Comparison of ENCODE assay signal across 8 cellular contexts in the genomic region with DNA sequence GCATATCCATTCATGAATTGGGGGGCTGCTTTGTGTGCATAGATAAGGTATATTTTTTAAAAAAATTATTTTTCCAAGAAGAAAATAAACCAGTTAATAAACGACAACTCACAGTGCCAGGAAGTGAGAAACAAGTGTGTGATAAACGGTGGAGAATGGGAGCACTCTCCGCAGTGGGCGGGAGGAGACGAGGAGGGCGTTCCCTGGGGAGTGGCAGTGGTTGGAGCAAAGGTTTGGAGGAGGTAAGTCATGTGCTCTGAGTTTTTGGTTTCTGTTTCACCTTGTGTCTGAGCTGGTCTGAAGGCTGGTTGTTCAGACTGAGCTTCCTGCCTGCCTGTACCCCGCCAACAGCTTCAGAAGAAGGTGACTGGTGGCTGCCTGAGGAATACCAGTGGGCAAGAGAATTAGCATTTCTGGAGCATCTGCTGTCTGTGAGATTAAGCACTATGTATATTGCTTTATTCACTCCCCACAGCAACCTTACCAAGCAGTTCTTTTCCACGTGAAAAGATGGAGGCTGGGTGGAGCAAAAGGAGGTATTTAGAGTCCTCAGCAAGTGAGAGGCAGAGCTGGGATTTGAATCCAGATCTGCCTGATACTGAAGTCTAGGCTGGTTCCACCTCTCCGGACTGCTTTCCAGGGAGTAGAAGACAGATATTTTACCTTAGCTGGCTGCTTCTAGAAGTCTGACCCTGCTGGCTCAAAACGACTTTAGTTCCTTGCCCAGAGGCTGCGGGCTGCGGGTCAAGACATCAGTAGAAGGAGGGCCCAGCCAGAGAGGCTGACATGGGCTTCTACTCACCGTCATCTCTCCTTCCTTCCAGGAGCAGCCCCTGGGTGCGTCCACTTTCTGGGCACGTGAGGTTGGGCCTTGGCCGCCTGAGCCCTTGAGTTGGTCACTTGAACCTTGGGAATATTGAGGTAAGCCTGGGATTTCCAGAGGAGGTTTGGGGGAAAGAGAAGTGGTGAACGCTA. TPM values are rescaled to one million over a fixed set of nuclear protein-coding genes. Genes with fewer than 3 reads are reported as not detected.
DNase-seq lines count a peak whose midpoint lies in the region; ATAC-seq, FAIRE-seq and TF ChIP-seq lines count a peak whose summit lies in the region.

No MANE protein-coding gene starts in this region.

- H3K27me3 ChIP-seq in OCI-LY1 (ENCODE audit: insufficient read depth, low read length): no peaks in the 10 kb centered on the region
- no peaks in the 10 kb centered on the region for H3K27me3 ChIP-seq in skeletal muscle tissue (ENCODE audit: control insufficient read depth in 3 of 3, insufficient read depth in 3 of 3, low read length in 3 of 3)

- TF ChIP-seq CTCF in OCI-LY1 (IDR thresholded peaks at IDR 0.05; ENCODE audit: low read length): peak; percentile 4; the same call in 1 of the 2 replicates

- H3K79me2 ChIP-seq in OCI-LY1 (ENCODE audit: insufficient read depth, low read length): peaks cover 27% of the 10 kb centered on the region

- H3F3A ChIP-seq in OCI-LY1 (ENCODE audit: insufficient read depth, low read length): no peaks in the 10 kb centered on the region

- peak overlapping the region; percentile 86 for H3K4me3 ChIP-seq in OCI-LY1 (ENCODE audit: low read depth, low read length, poor library complexity, severe bottlenecking)
- H3K4me3 ChIP-seq in skeletal muscle tissue (ENCODE audit: low read length in 3 of 3): peak overlapping the region in 2 of 3 donors; percentile 32 to 46

- DNase-seq in DMS79 (lab: John Stamatoyannopoulos, UW) (peak; percentile 90), HTR-8/SVneo (ENCODE audit: insufficient read length, low spot score) (peak; percentile 33), activated T-cell treated with anti-CD3 and anti-CD28 coated beads for 4 hours (peak; percentile 79), germinal center (ENCODE audit: low spot score) (peak; percentile 79), cortex of kidney (lab: John Stamatoyannopoulos, UW) (no peak)

- peak overlapping the region; percentile 84 for H3K9ac ChIP-seq in OCI-LY1 (ENCODE audit: low read length)
- H3K9ac ChIP-seq in skeletal muscle tissue (ENCODE audit: low read depth in 1 of 3, low read length in 3 of 3): no peak overlapping the region

- H3K4me1 ChIP-seq in OCI-LY1 (ENCODE audit: insufficient read depth, low read length, severe bottlenecking): peaks cover 41% of the 10 kb centered on the region
- peaks cover 3 to 6% (median 4%) of the 10 kb centered on the region in 3 donors for H3K4me1 ChIP-seq in skeletal muscle tissue (ENCODE audit: control insufficient read depth in 3 of 3, insufficient read depth in 3 of 3, low read length in 3 of 3)

- FAIRE-seq in HTR-8/SVneo (lab: Jason Lieb, UNC): no peak

- no peaks in the 10 kb centered on the region for H3K9me2 ChIP-seq in OCI-LY1 (ENCODE audit: low read depth, low read length)

- H3K4me2 ChIP-seq in OCI-LY1 (ENCODE audit: low read length): peak overlapping the region; percentile 92

- H3K36me3 ChIP-seq in OCI-LY1 (ENCODE audit: insufficient read depth, low read length): peaks cover 12% of the 10 kb centered on the region
- no peaks in the 10 kb centered on the region for H3K36me3 ChIP-seq in skeletal muscle tissue (ENCODE audit: control insufficient read depth in 3 of 3, insufficient read depth in 3 of 3, low read length in 3 of 3)

- no peaks in the 10 kb centered on the region for H4K20me1 ChIP-seq in OCI-LY1 (ENCODE audit: insufficient read depth, low read length)

- H3K27ac ChIP-seq in OCI-LY1 (ENCODE audit: low read depth, low read length, poor library complexity, severe bottlenecking) (peak overlapping the region; percentile 72), skeletal muscle tissue (ENCODE audit: low read depth, low read length) (no peak overlapping the region)

- no peaks in the 10 kb centered on the region for H3K9me3 ChIP-seq in OCI-LY1 (ENCODE audit: low read length)
- no peaks in the 10 kb centered on the region for H3K9me3 ChIP-seq in skeletal muscle tissue (ENCODE audit: control insufficient read depth in 3 of 3, low read length in 3 of 3)

- H2AFZ ChIP-seq in OCI-LY1 (ENCODE audit: low read length): no peak overlapping the region

- ATAC-seq in GM21423 (IDR thresholded peaks at IDR 0.05; ENCODE audit: unreplicated experiment): peak; percentile 88

RNA-seq across cellular contexts. Expression of gene CASP8, which starts 26.9 kb away (rescaled TPM):
- 8.4 TPM for total RNA-seq in skeletal muscle tissue

RNA-seq across cellular contexts. Expression of gene CASP10, which starts 50.5 kb away (rescaled TPM):
- total RNA-seq in skeletal muscle tissue: 16.2 TPM
